ENCODE assay signal across 18 cellular contexts in genomic region chr10:60747817-60748469, GRCh38.
"Had no signal": no experiment of that assay in that cellular context is flagged by ENCODE, and none has a peak within 500 bp of the region (broad histone marks: within the 10 kb centered on the region; RNA-seq: fewer than 3 reads in every experiment).

No MANE protein-coding gene starts in this region.

- H3K4me1 ChIP-seq: gastroesophageal sphincter, thyroid gland, uterus had no signal

- H3K27ac ChIP-seq: dorsolateral prefrontal cortex, gastroesophageal sphincter, ovary, thyroid gland, uterus had no signal

- H3K9me3 ChIP-seq: gastroesophageal sphincter, ovary, thyroid gland, uterus had no signal

- FAIRE-seq: kidney, small intestine had no signal

- ATAC-seq: gastroesophageal sphincter, left cardiac atrium, natural killer cell, right cardiac atrium had no signal

- DNase-seq: cortex of kidney; dorsolateral prefrontal cortex; effector memory CD4-positive, alpha-beta T cell; erythroblast; glutamatergic neuron; immature natural killer cell; kidney; left cardiac atrium; natural killer cell; nucleus accumbens; ovary; right cardiac atrium; small intestine; stimulated activated CD4-positive, alpha-beta T cell treated with anti-CD3 and anti-CD28 coated beads, Interleukin-12 subunit alpha, Interleukin-12 subunit beta, amount 100 ng/mL, for 4 hours; stimulated activated naive CD4-positive, alpha-beta T cell; thyroid gland; uterus had no signal

- H3K4me3 ChIP-seq: dorsolateral prefrontal cortex, gastroesophageal sphincter, ovary, thyroid gland, uterus had no signal

- H3K27me3 ChIP-seq: gastroesophageal sphincter, ovary, thyroid gland, uterus had no signal

- H3K36me3 ChIP-seq: gastroesophageal sphincter, ovary, thyroid gland, uterus had no signal
